In genomic region chr13:27140060-27140459, GRCh38 we compare ENCODE assay signal across 30 cellular contexts.
"Had no signal": no experiment of that assay in that cellular context is flagged by ENCODE, and none has a peak within 500 bp of the region (broad histone marks: within the 10 kb centered on the region; RNA-seq: fewer than 3 reads in every experiment).

No MANE protein-coding gene starts in this region.

- H3K4me3 ChIP-seq: cardiac muscle cell, MG63, SK-N-MC had no signal

- ATAC-seq: T-cell had no signal

- H3K27ac ChIP-seq: brain microvascular endothelial cell, cardiac muscle cell, SK-N-MC, VCaP had no signal

- H3K27me3 ChIP-seq: brain microvascular endothelial cell, cardiac muscle cell, MG63 had no signal

- H3K27me3 Mint-ChIP-seq: activated CD4-positive, alpha-beta memory T cell treated with anti-CD3 and anti-CD28 coated beads for 36 hours; activated CD4-positive, alpha-beta T cell treated with anti-CD3 and anti-CD28 coated beads, Interleukin-2, amount 10 ng/mL, durations not matched to agents 7 days and 5 days; activated naive CD4-positive, alpha-beta T cell treated with anti-CD3 and anti-CD28 coated beads, Interleukin-2, amount 10 ng/mL, durations not matched to agents 7 days and 5 days; activated naive CD8-positive, alpha-beta T cell treated with anti-CD3 and anti-CD28 coated beads for 36 hours; T-cell had no signal

- DNase-seq: activated CD4-positive, alpha-beta memory T cell treated with anti-CD3 and anti-CD28 coated beads for 36 hours; activated CD4-positive, alpha-beta T cell treated with anti-CD3 and anti-CD28 coated beads, Interleukin-2, amount 10 ng/mL, durations not matched to agents 7 days and 5 days; activated CD4-positive, CD25-positive, alpha-beta regulatory T cell; activated CD8-positive, alpha-beta memory T cell treated with anti-CD3 and anti-CD28 coated beads for 24 hours; activated gamma-delta T cell treated with Interleukin-2 at 50 U/mL for 16 hours; activated naive CD4-positive, alpha-beta T cell treated with anti-CD3 and anti-CD28 coated beads, Interleukin-2, amount 10 ng/mL, durations not matched to agents 7 days and 5 days; activated naive CD8-positive, alpha-beta T cell treated with anti-CD3 and anti-CD28 coated beads for 36 hours; activated T-cell treated with anti-CD3 and anti-CD28 coated beads, Interleukin-2, amount 50 U/mL, for 48 hours; brain microvascular endothelial cell; MG63; MV-4-11; NCI-H1092 treated with DMSO at 0.1 percent for 48 hours; NCI-H1417 treated with DMSO at 0.1 percent for 48 hours; NCI-H1694; NCI-H2029; NCI-H2107; NCI-H2171 treated with DMSO at 0.1 percent for 48 hours; NCI-H226; NCI-H510A; NCI-H526 treated with DMSO at 0.1 percent for 48 hours; NCI-H82; SIG-M5; T-cell; T-helper 2 cell; T1000 had no signal

- H3K36me3 ChIP-seq: brain microvascular endothelial cell, cardiac muscle cell had no signal

- FAIRE-seq: TTC549 had no signal

- H3K27ac Mint-ChIP-seq: activated CD4-positive, alpha-beta memory T cell treated with anti-CD3 and anti-CD28 coated beads for 36 hours; activated CD4-positive, alpha-beta T cell treated with anti-CD3 and anti-CD28 coated beads, Interleukin-2, amount 10 ng/mL, durations not matched to agents 7 days and 5 days; activated naive CD4-positive, alpha-beta T cell treated with anti-CD3 and anti-CD28 coated beads, Interleukin-2, amount 10 ng/mL, durations not matched to agents 7 days and 5 days; activated naive CD8-positive, alpha-beta T cell treated with anti-CD3 and anti-CD28 coated beads for 36 hours; activated T-helper 2 cell treated with anti-CD3 and anti-CD28 coated beads, Interferon-gamma antibody, Interleukin-2, Interleukin-4, amounts not matched to agents 10 μg/mL and 5 μg/mL and 100 μg/mL, durations not matched to agents 14 hours and 24 hours and 36 hours; T-cell had no signal

- H3K4me3 Mint-ChIP-seq: activated CD4-positive, alpha-beta memory T cell treated with anti-CD3 and anti-CD28 coated beads for 36 hours; activated CD4-positive, alpha-beta T cell treated with anti-CD3 and anti-CD28 coated beads, Interleukin-2, amount 10 ng/mL, durations not matched to agents 7 days and 5 days; activated naive CD4-positive, alpha-beta T cell treated with anti-CD3 and anti-CD28 coated beads, Interleukin-2, amount 10 ng/mL, durations not matched to agents 7 days and 5 days; activated naive CD8-positive, alpha-beta T cell treated with anti-CD3 and anti-CD28 coated beads for 36 hours; T-cell had no signal
